1 cellular context compared by ENCODE assay signal in genomic region chr7:100917018-100917365, GRCh38.
TF ChIP-seq lines count a peak whose summit lies in the region.

No MANE protein-coding gene starts in this region.

TF ChIP-seq in GM23338, 12 proteins besides CTCF, POLR2A, EP300 and RAD21 (continued from another document):
- TF ChIP-seq ZNF462 (CRISPR knock-in tag; IDR thresholded peaks at IDR 0.05), result no peak
- no peak for TF ChIP-seq NANOG (IDR thresholded peaks at IDR 0.05; ENCODE audit: borderline replicate concordance)
- TF ChIP-seq EZH2 (IDR thresholded peaks at IDR 0.05; ENCODE audit: low read depth, unreplicated experiment), result no peak
- no peak for TF ChIP-seq POLR2AphosphoS5 (IDR thresholded peaks at IDR 0.05; ENCODE audit: low read depth)
- TF ChIP-seq REST (IDR thresholded peaks at IDR 0.05; ENCODE audit: unreplicated experiment), result no peak
- no peak for TF ChIP-seq JUNB (IDR thresholded peaks at IDR 0.05; ENCODE audit: unreplicated experiment)
- no peak for TF ChIP-seq ETS1 (IDR thresholded peaks at IDR 0.05)
- no peak for TF ChIP-seq STAT1 (IDR thresholded peaks at IDR 0.05; ENCODE audit: unreplicated experiment)
- TF ChIP-seq CREB1 (CRISPR knock-in tag; IDR thresholded peaks at IDR 0.05; ENCODE audit: low read depth), result no peak
